ENCODE assay signal across 13 cellular contexts in genomic region chr1:119266386-119266785, GRCh38.
DNase-seq lines count a peak whose midpoint lies in the region; ATAC-seq and TF ChIP-seq lines count a peak whose summit lies in the region.
"Had no signal": no experiment of that assay in that cellular context is flagged by ENCODE, and none has a peak within 500 bp of the region (broad histone marks: within the 10 kb centered on the region; RNA-seq: fewer than 3 reads in every experiment).

No MANE protein-coding gene starts in this region.

- H3K4me1 ChIP-seq in A673 (ENCODE audit: insufficient read depth, low read length, poor library complexity, severe bottlenecking) (no peaks in the 10 kb centered on the region), heart right ventricle (no peaks in the 10 kb centered on the region)
- H3K4me1 ChIP-seq: A549 had no signal

- TF ChIP-seq CTCF in GM06990 (IDR thresholded peaks at IDR 0.05; ENCODE audit: insufficient read depth, low read length, poor library complexity, severe bottlenecking) = no peak
- TF ChIP-seq CTCF in A673 (conservative IDR thresholded peaks at IDR 0.05; ENCODE audit: low read depth, low read length) = no peak
- no peak for TF ChIP-seq CTCF in heart right ventricle (IDR thresholded peaks at IDR 0.05)

- H3K9me3 ChIP-seq in A673 (ENCODE audit: low read depth, low read length, poor library complexity, severe bottlenecking) = no peaks in the 10 kb centered on the region
- H3K9me3 ChIP-seq in heart right ventricle = peaks cover 0 to 5% (median 0%) of the 10 kb centered on the region in 11 donors
- H3K9me3 ChIP-seq: A549 had no signal

- DNase-seq in GM06990 (ENCODE audit: extremely low read depth, insufficient read length) (peak; percentile 40), A673 (ENCODE audit: low spot score) (no peak), cerebellar cortex (ENCODE audit: low spot score) (no peak), heart right ventricle (no peak), DMS79 treated with DMSO at 0.1 percent for 48 hours (lab: John Stamatoyannopoulos, UW) (no peak)
- DNase-seq: HFFc6, naive B cell, NCI-H1048 had no signal

- H3K4me3 ChIP-seq in GM06990 (replicated peaks; ENCODE audit: low read depth, low read length) (no peak overlapping the region), A673 (ENCODE audit: low read depth, low read length, poor library complexity, severe bottlenecking) (no peak overlapping the region), heart right ventricle (no peak overlapping the region)
- H3K4me3 ChIP-seq: A549, skin epidermis had no signal

- H3K27ac ChIP-seq in A673 (ENCODE audit: low read depth, low read length, poor library complexity, severe bottlenecking) = no peak overlapping the region
- no peak overlapping the region for H3K27ac ChIP-seq in heart right ventricle
- H3K27ac ChIP-seq: A549, skin epidermis had no signal

- intact Hi-C loops in A673 (cut with micrococcal nuclease; ENCODE audit: unreplicated experiment) = no loop called here
- intact Hi-C loops in heart right ventricle (cut with DNase I) = no loop called here

- peak; percentile 96 for ATAC-seq in GM19043 (IDR thresholded peaks at IDR 0.05; ENCODE audit: low read depth, unreplicated experiment)
- ATAC-seq in HG02571 (IDR thresholded peaks at IDR 0.05; ENCODE audit: unreplicated experiment) = peak; percentile 97
- ATAC-seq in HG03280 (IDR thresholded peaks at IDR 0.05; ENCODE audit: unreplicated experiment) = peak; percentile 89
- ATAC-seq in heart right ventricle = no peak
- ATAC-seq: A549 had no signal

- POLR2A ChIA-PET in A673 (lab: Charles Lee; ENCODE audit: low non-redundant PET) = no interaction called here

- 49 to 67% methylated on average over 1 of the region's 1 CpG for WGBS in heart right ventricle, 2 donors

- H3K27me3 ChIP-seq in GM06990 (replicated peaks; ENCODE audit: control insufficient read depth, insufficient read depth, low read length) (no peaks in the 10 kb centered on the region), A673 (replicated peaks; ENCODE audit: insufficient read depth, low read depth, low read length, poor library complexity) (no peaks in the 10 kb centered on the region), heart right ventricle (no peaks in the 10 kb centered on the region)

- BruUV-seq in A673 (replicated peaks; lab: Mats Ljungman, UMichigan) = no TSS peak

- H3K36me3 ChIP-seq in GM06990 (ENCODE audit: control insufficient read depth, insufficient read depth, low read length) (no peaks in the 10 kb centered on the region), A673 (ENCODE audit: insufficient read depth, low read length, poor library complexity, severe bottlenecking) (no peaks in the 10 kb centered on the region), heart right ventricle (no peaks in the 10 kb centered on the region)

- CTCF ChIA-PET in A673 (lab: Charles Lee) = interaction anchor here (0.6 kb wide), 1 partner anchor 9 kb away, joined by 3 read pairs; no protein-coding TSS in a partner anchor

Comparison
In these comparisons a context has a peak if more than half of its experiments do, and no peak if none do; other contexts are left out.
1. ATAC-seq: peak in GM19043 (single experiment), HG02571 (single experiment) and HG03280 (single experiment); none in heart right ventricle (0 of 8).